Comparison of ENCODE assay signal across 22 cellular contexts in the genomic region with DNA sequence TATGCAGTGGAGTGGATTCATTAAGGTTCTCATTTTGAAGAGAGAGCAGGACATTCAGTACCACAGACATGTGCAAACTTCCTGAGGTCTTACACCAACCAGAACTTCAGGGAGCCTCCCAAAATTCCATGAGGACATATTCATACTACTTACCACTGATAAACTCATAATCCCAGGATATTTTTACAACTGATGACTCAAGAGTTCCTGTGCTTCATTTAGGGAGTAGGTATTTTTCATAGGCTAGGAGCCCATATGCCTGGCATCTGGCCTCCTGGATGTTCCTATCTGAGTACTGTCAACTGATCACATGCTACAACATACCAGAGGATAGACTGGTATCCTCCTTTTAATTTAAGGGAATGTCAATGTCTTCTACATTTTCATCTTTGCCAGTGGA.
"Had no signal": no experiment of that assay in that cellular context is flagged by ENCODE, and none has a peak within 500 bp of the region (broad histone marks: within the 10 kb centered on the region; RNA-seq: fewer than 3 reads in every experiment).

No MANE protein-coding gene starts in this region.

- H3K4me3 Mint-ChIP-seq: activated CD4-positive, alpha-beta memory T cell treated with anti-CD3 and anti-CD28 coated beads, Interleukin-2, amount 10 ng/mL, durations not matched to agents 7 days and 5 days; activated CD4-positive, alpha-beta T cell treated with anti-CD3 and anti-CD28 coated beads for 36 hours; nephron; stimulated activated naive B cell treated with anti-CD40 and anti-IgM and Interleukin-4, amounts not matched to agents 10 μg/mL and 1 μg/mL and 100 μg/mL, for 72 hours had no signal

- H3K27ac Mint-ChIP-seq: activated CD4-positive, alpha-beta memory T cell treated with anti-CD3 and anti-CD28 coated beads, Interleukin-2, amount 10 ng/mL, durations not matched to agents 7 days and 5 days; activated CD4-positive, alpha-beta T cell treated with anti-CD3 and anti-CD28 coated beads for 36 hours; nephron; stimulated activated naive B cell treated with anti-CD40 and anti-IgM and Interleukin-4, amounts not matched to agents 10 μg/mL and 1 μg/mL and 100 μg/mL, for 72 hours had no signal

- H3K4me1 Mint-ChIP-seq: activated CD4-positive, alpha-beta memory T cell treated with anti-CD3 and anti-CD28 coated beads, Interleukin-2, amount 10 ng/mL, durations not matched to agents 7 days and 5 days; activated CD4-positive, alpha-beta T cell treated with anti-CD3 and anti-CD28 coated beads for 36 hours; stimulated activated naive B cell treated with anti-CD40 and anti-IgM and Interleukin-4, amounts not matched to agents 10 μg/mL and 1 μg/mL and 100 μg/mL, for 72 hours had no signal

- H3K27ac ChIP-seq: cardiac muscle cell, heart left ventricle, left lung, prostate gland, right lobe of liver, spleen, transverse colon, VCaP had no signal

- H3K36me3 Mint-ChIP-seq: stimulated activated naive B cell treated with anti-CD40 and anti-IgM and Interleukin-4, amounts not matched to agents 10 μg/mL and 1 μg/mL and 100 μg/mL, for 72 hours had no signal

- H3K4me3 ChIP-seq: ascending aorta, cardiac muscle cell, heart left ventricle, left lung, prostate gland, right lobe of liver, spleen, transverse colon had no signal

- H3K9me3 Mint-ChIP-seq: activated CD4-positive, alpha-beta memory T cell treated with anti-CD3 and anti-CD28 coated beads, Interleukin-2, amount 10 ng/mL, durations not matched to agents 7 days and 5 days had no signal

- H3K4me1 ChIP-seq: left lung, prostate gland, right lobe of liver, spleen, transverse colon had no signal

- H3K9me3 ChIP-seq: prostate gland, right lobe of liver had no signal

- DNase-seq: activated CD4-positive, alpha-beta memory T cell treated with anti-CD3 and anti-CD28 coated beads, Interleukin-2, amount 10 ng/mL, durations not matched to agents 7 days and 5 days; activated CD4-positive, alpha-beta T cell treated with anti-CD3 and anti-CD28 coated beads for 36 hours; activated T-cell treated with anti-CD3 and anti-CD28 coated beads, Interleukin-2, amount 50 U/mL, for 48 hours; erythroblast; foreskin melanocyte; heart left ventricle; left lung; mesenchymal stem cell; occipital lobe; right lobe of liver; spleen; stimulated activated CD4-positive, alpha-beta T cell treated with anti-CD3 and anti-CD28 coated beads, Interleukin-1b, Interleukin-23, amount 100 ng/mL, for 48 hours; stimulated activated naive B cell treated with anti-CD40 and anti-IgM and Interleukin-4, amounts not matched to agents 10 μg/mL and 1 μg/mL and 100 μg/mL, for 72 hours; substantia nigra; transverse colon had no signal

- H3K27me3 Mint-ChIP-seq: activated CD4-positive, alpha-beta memory T cell treated with anti-CD3 and anti-CD28 coated beads, Interleukin-2, amount 10 ng/mL, durations not matched to agents 7 days and 5 days; activated CD4-positive, alpha-beta T cell treated with anti-CD3 and anti-CD28 coated beads for 36 hours; stimulated activated naive B cell treated with anti-CD40 and anti-IgM and Interleukin-4, amounts not matched to agents 10 μg/mL and 1 μg/mL and 100 μg/mL, for 72 hours had no signal

- H3K36me3 ChIP-seq: ascending aorta, cardiac muscle cell, heart left ventricle, left lung, prostate gland, right lobe of liver, spleen, transverse colon had no signal

- H3K27me3 ChIP-seq: ascending aorta, cardiac muscle cell, heart left ventricle, left lung, right lobe of liver, spleen, transverse colon had no signal

- FAIRE-seq: colon, islet of Langerhans had no signal
